32 cellular contexts compared by ENCODE assay signal in the genomic region with DNA sequence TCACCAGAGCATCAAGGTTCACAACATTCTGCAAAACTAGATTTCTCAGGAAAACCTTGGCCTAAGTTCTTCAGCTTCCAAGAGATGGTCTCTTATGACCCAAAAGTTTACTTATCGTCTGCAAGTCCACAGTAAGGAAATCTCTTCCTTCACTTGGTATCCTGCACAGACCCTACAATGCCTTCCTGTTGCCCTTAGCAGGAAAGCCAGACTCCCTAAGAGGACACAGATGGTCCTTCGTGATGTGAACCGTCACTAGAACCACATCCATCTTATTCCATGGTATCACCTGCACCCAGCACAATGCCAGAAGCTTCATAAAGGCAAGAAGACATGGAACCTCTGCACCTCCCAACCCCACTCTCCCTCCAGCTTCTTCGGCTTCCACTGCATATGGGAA.
"Had no signal": no experiment of that assay in that cellular context is flagged by ENCODE, and none has a peak within 500 bp of the region (broad histone marks: within the 10 kb centered on the region; RNA-seq: fewer than 3 reads in every experiment).

No MANE protein-coding gene starts in this region.

- H3K4me3 Mint-ChIP-seq: activated CD4-positive, alpha-beta memory T cell treated with anti-CD3 and anti-CD28 coated beads for 36 hours; activated CD4-positive, alpha-beta T cell treated with anti-CD3 and anti-CD28 coated beads for 36 hours; activated CD4-positive, alpha-beta T cell treated with anti-CD3 and anti-CD28 coated beads, Interleukin-2, amount 10 ng/mL, durations not matched to agents 24 days and 14 days; activated CD8-positive, alpha-beta memory T cell treated with anti-CD3 and anti-CD28 coated beads, Interleukin-2, amount 10 ng/mL, durations not matched to agents 7 days and 5 days; activated CD8-positive, alpha-beta T cell treated with anti-CD3 and anti-CD28 coated beads, Interleukin-2, amount 10 ng/mL, durations not matched to agents 7 days and 5 days; activated naive CD4-positive, alpha-beta T cell treated with anti-CD3 and anti-CD28 coated beads for 36 hours; activated naive CD4-positive, alpha-beta T cell treated with anti-CD3 and anti-CD28 coated beads, Interleukin-2, amount 50 U/mL, for 24 hours; activated naive CD8-positive, alpha-beta T cell treated with anti-CD3 and anti-CD28 coated beads for 36 hours; activated naive CD8-positive, alpha-beta T cell treated with anti-CD3 and anti-CD28 coated beads, Interleukin-2, amount 50 U/mL, for 24 hours; activated T-helper 1 cell treated with anti-CD3 and anti-CD28 coated beads, Interleukin-12 subunit alpha, Interleukin-12 subunit beta, Interleukin-2, Interleukin-4 antibody, amounts not matched to agents 30 ng/mL and 10 ng/mL and 1 ng/mL, durations not matched to agents 14 hours and 24 hours and 36 hours; effector memory CD8-positive, alpha-beta T cell; T-helper 17 cell; T-helper 2 cell treated with Interferon-gamma antibody and Interleukin-4, amounts not matched to agents 5 μg/mL and 100 μg/mL, for 36 hours had no signal

- DNase-seq: activated CD4-positive, alpha-beta memory T cell treated with anti-CD3 and anti-CD28 coated beads for 36 hours; activated CD4-positive, alpha-beta T cell treated with anti-CD3 and anti-CD28 coated beads for 36 hours; activated CD4-positive, alpha-beta T cell treated with anti-CD3 and anti-CD28 coated beads, Interleukin-2, amount 10 ng/mL, durations not matched to agents 24 days and 14 days; activated CD4-positive, CD25-positive, alpha-beta regulatory T cell; activated CD4-positive, CD25-positive, alpha-beta regulatory T cell treated with anti-CD3 and anti-CD28 coated beads, Interleukin-2, amount 50 U/mL, for 72 hours; activated CD8-positive, alpha-beta memory T cell treated with anti-CD3 and anti-CD28 coated beads, Interleukin-2, amount 10 ng/mL, durations not matched to agents 7 days and 5 days; activated CD8-positive, alpha-beta memory T cell treated with anti-CD3 and anti-CD28 coated beads, Interleukin-2, amount 50 U/mL, for 4 hours; activated CD8-positive, alpha-beta T cell treated with anti-CD3 and anti-CD28 coated beads, Interleukin-2, amount 10 ng/mL, durations not matched to agents 7 days and 5 days; activated effector memory CD4-positive, alpha-beta T cell treated with anti-CD3 and anti-CD28 coated beads, Interleukin-2, amount 50 U/mL, for 16 hours; activated naive CD8-positive, alpha-beta T cell treated with anti-CD3 and anti-CD28 coated beads for 36 hours; activated naive CD8-positive, alpha-beta T cell treated with anti-CD3 and anti-CD28 coated beads, Interleukin-2, amount 50 U/mL, for 24 hours; activated T-cell treated with anti-CD3 and anti-CD28 coated beads, Interleukin-2, amount 50 U/mL, for 1 hour; activated T-cell treated with anti-CD3 and anti-CD28 coated beads, Interleukin-2, amount 50 U/mL, for 48 hours; adrenal gland; amygdala; aorta; body of pancreas; cerebellar nuclear complex; colonic mucosa; effector CD4-positive, alpha-beta T cell; effector memory CD8-positive, alpha-beta T cell; foreskin fibroblast; heart left ventricle; T-helper 1 cell; T-helper 17 cell; T1000 had no signal

- H3K27ac Mint-ChIP-seq: activated CD4-positive, alpha-beta memory T cell treated with anti-CD3 and anti-CD28 coated beads for 36 hours; activated CD4-positive, alpha-beta T cell treated with anti-CD3 and anti-CD28 coated beads for 36 hours; activated CD4-positive, alpha-beta T cell treated with anti-CD3 and anti-CD28 coated beads, Interleukin-2, amount 10 ng/mL, durations not matched to agents 24 days and 14 days; activated CD8-positive, alpha-beta memory T cell treated with anti-CD3 and anti-CD28 coated beads, Interleukin-2, amount 10 ng/mL, durations not matched to agents 7 days and 5 days; activated CD8-positive, alpha-beta T cell treated with anti-CD3 and anti-CD28 coated beads, Interleukin-2, amount 10 ng/mL, durations not matched to agents 7 days and 5 days; activated naive CD4-positive, alpha-beta T cell treated with anti-CD3 and anti-CD28 coated beads for 36 hours; activated naive CD8-positive, alpha-beta T cell treated with anti-CD3 and anti-CD28 coated beads for 36 hours; effector memory CD8-positive, alpha-beta T cell; T-helper 2 cell treated with Interferon-gamma antibody and Interleukin-4, amounts not matched to agents 5 μg/mL and 100 μg/mL, for 36 hours had no signal

- H3K27me3 Mint-ChIP-seq: activated CD4-positive, alpha-beta memory T cell treated with anti-CD3 and anti-CD28 coated beads for 36 hours; activated CD4-positive, alpha-beta T cell treated with anti-CD3 and anti-CD28 coated beads for 36 hours; activated CD4-positive, alpha-beta T cell treated with anti-CD3 and anti-CD28 coated beads, Interleukin-2, amount 10 ng/mL, durations not matched to agents 24 days and 14 days; activated CD8-positive, alpha-beta memory T cell treated with anti-CD3 and anti-CD28 coated beads, Interleukin-2, amount 10 ng/mL, durations not matched to agents 7 days and 5 days; activated naive CD4-positive, alpha-beta T cell treated with anti-CD3 and anti-CD28 coated beads, Interleukin-2, amount 50 U/mL, for 24 hours; activated naive CD8-positive, alpha-beta T cell treated with anti-CD3 and anti-CD28 coated beads for 36 hours; activated naive CD8-positive, alpha-beta T cell treated with anti-CD3 and anti-CD28 coated beads, Interleukin-2, amount 50 U/mL, for 24 hours; effector memory CD8-positive, alpha-beta T cell; T-helper 17 cell had no signal

- H3K27ac ChIP-seq: adrenal gland, body of pancreas, colonic mucosa, dorsolateral prefrontal cortex, heart left ventricle had no signal

- H3K9me3 Mint-ChIP-seq: activated CD4-positive, alpha-beta memory T cell treated with anti-CD3 and anti-CD28 coated beads for 36 hours; activated CD4-positive, alpha-beta T cell treated with anti-CD3 and anti-CD28 coated beads, Interleukin-2, amount 10 ng/mL, durations not matched to agents 24 days and 14 days; activated naive CD4-positive, alpha-beta T cell treated with anti-CD3 and anti-CD28 coated beads for 36 hours; activated naive CD4-positive, alpha-beta T cell treated with anti-CD3 and anti-CD28 coated beads, Interleukin-2, amount 50 U/mL, for 24 hours; activated naive CD8-positive, alpha-beta T cell treated with anti-CD3 and anti-CD28 coated beads for 36 hours; activated naive CD8-positive, alpha-beta T cell treated with anti-CD3 and anti-CD28 coated beads, Interleukin-2, amount 50 U/mL, for 24 hours; activated T-helper 1 cell treated with anti-CD3 and anti-CD28 coated beads, Interleukin-12 subunit alpha, Interleukin-12 subunit beta, Interleukin-2, Interleukin-4 antibody, amounts not matched to agents 30 ng/mL and 10 ng/mL and 1 ng/mL, durations not matched to agents 14 hours and 24 hours and 36 hours; activated T-helper 2 cell treated with anti-CD3 and anti-CD28 coated beads, Interferon-gamma antibody, Interleukin-2, Interleukin-4, amounts not matched to agents 10 μg/mL and 5 μg/mL and 100 μg/mL, durations not matched to agents 14 hours and 24 hours and 36 hours; effector memory CD8-positive, alpha-beta T cell; T-helper 2 cell treated with Interferon-gamma antibody and Interleukin-4, amounts not matched to agents 5 μg/mL and 100 μg/mL, for 36 hours had no signal

- H3K4me1 Mint-ChIP-seq: activated CD8-positive, alpha-beta memory T cell treated with anti-CD3 and anti-CD28 coated beads, Interleukin-2, amount 10 ng/mL, durations not matched to agents 7 days and 5 days; activated naive CD4-positive, alpha-beta T cell treated with anti-CD3 and anti-CD28 coated beads, Interleukin-2, amount 50 U/mL, for 24 hours; activated naive CD8-positive, alpha-beta T cell treated with anti-CD3 and anti-CD28 coated beads for 36 hours; activated naive CD8-positive, alpha-beta T cell treated with anti-CD3 and anti-CD28 coated beads, Interleukin-2, amount 50 U/mL, for 24 hours had no signal
